9 cellular contexts compared by ENCODE assay signal in the genomic region with DNA sequence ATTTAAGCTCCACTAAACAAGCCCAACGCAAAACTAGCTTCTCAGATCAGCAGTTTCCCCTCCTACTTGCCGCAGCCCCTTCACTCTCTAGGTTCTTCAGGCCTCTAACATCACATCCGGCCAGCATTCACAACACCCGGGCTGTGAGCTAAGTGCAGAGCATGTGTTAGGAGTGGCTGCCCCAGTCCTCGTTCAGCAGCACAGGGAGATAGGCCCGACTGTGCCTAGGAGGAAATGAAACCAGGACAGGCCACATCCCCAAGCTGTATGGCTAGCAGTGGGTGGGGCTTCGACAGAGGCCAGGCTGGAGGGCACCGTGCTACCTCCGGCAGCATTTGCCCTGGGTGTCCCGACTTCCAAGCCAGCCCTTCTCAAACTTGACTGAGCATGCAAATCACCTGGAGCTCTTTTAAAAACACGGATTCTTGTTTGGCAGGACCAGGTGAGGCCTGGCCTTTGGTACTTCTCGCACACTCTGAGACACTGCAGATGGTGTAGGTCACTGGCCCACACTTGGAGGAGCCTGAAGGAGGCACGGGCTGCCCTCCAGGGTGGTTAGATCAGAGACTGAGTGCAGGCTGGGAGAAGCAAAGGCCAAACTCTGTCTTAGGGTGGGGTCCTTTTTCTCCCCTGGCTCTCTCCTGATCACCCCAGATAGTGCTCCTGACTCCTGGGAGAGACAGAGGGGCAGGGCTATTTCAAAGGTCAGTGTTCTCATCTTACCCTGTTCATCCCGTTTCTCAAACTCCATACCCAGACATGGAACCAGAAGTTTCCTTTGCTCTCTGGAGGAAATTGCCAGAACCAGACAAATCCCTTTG.
DNase-seq lines count a peak whose midpoint lies in the region; ATAC-seq, FAIRE-seq and TF ChIP-seq lines count a peak whose summit lies in the region.
"Had no signal": no experiment of that assay in that cellular context is flagged by ENCODE, and none has a peak within 500 bp of the region (broad histone marks: within the 10 kb centered on the region; RNA-seq: fewer than 3 reads in every experiment).

No MANE protein-coding gene starts in this region.

- WGBS in right cardiac atrium: 56% methylated on average over 14 of the region's 14 CpGs

- no peaks in the 10 kb centered on the region for H3K27me3 Mint-ChIP-seq in IgD-negative memory B cell
- H3K27me3 Mint-ChIP-seq in activated naive CD4-positive, alpha-beta T cell treated with anti-CD3 and anti-CD28 coated beads for 36 hours (ENCODE audit: low read depth): no peaks in the 10 kb centered on the region

- no peak for TF ChIP-seq POLR2A in GM12891 (IDR thresholded peaks at IDR 0.05; ENCODE audit: low read depth, low read length)

- H3K27ac ChIP-seq in right cardiac atrium (ENCODE audit: low read length): no peak overlapping the region

- ATAC-seq in GM21717 (IDR thresholded peaks at IDR 0.05; ENCODE audit: unreplicated experiment) (peak; percentile 97), right cardiac atrium (peak; percentile 82 to 90)
- no peak for ATAC-seq in stimulated activated naive CD8-positive, alpha-beta T cell treated with anti-CD3 and anti-CD28 coated beads, Interleukin-15, Interleukin-2, amounts not matched to agents 100 U/mL and 50 U/mL, for 24 hours

- peaks cover 6 to 13% (median 12%) of the 10 kb centered on the region in 3 donors for H3K4me1 Mint-ChIP-seq in IgD-negative memory B cell
- no peaks in the 10 kb centered on the region for H3K4me1 Mint-ChIP-seq in activated naive CD4-positive, alpha-beta T cell treated with anti-CD3 and anti-CD28 coated beads for 36 hours (ENCODE audit: low read depth)

- H3K4me3 ChIP-seq in right cardiac atrium (ENCODE audit: low read length): no peak overlapping the region

- H3K4me1 ChIP-seq in right cardiac atrium (ENCODE audit: control insufficient read depth, insufficient read depth, low read length): peaks cover 3% of the 10 kb centered on the region

- FAIRE-seq in GM12891 (lab: Jason Lieb, UNC): peak; percentile 97
- FAIRE-seq: TTC549 had no signal

- no peaks in the 10 kb centered on the region for H3K27me3 ChIP-seq in right cardiac atrium (ENCODE audit: control insufficient read depth, insufficient read depth)

- CTCF ChIA-PET in activated naive CD4-positive, alpha-beta T cell treated with anti-CD3 and anti-CD28 coated beads for 36 hours (lab: Charles Lee): no interaction called here

- DNase-seq in GM12891 (ENCODE audit: insufficient read length, low spot score) (peak; percentile 66), right cardiac atrium (peak; percentile 47 to 75 (median 72)), ureter (ENCODE audit: low spot score) (peak; percentile 63), Kasumi-1 (lab: John Stamatoyannopoulos, UW) (no peak)
- DNase-seq in stimulated activated naive CD8-positive, alpha-beta T cell treated with anti-CD3 and anti-CD28 coated beads, Interleukin-15, Interleukin-2, amounts not matched to agents 100 U/mL and 50 U/mL, for 24 hours: no peak
- no peak for DNase-seq in activated naive CD4-positive, alpha-beta T cell treated with anti-CD3 and anti-CD28 coated beads for 36 hours

- H3K27ac Mint-ChIP-seq in IgD-negative memory B cell: peak overlapping the region; percentile 24 to 53 (median 24)
- H3K27ac Mint-ChIP-seq in activated naive CD4-positive, alpha-beta T cell treated with anti-CD3 and anti-CD28 coated beads for 36 hours: no peak overlapping the region

- H3K4me3 Mint-ChIP-seq in IgD-negative memory B cell: peak overlapping the region in 3 of 4 donors; percentile 3 to 81 (median 69)
- H3K4me3 Mint-ChIP-seq in activated naive CD4-positive, alpha-beta T cell treated with anti-CD3 and anti-CD28 coated beads for 36 hours: no peak overlapping the region

- H3K9me3 Mint-ChIP-seq in IgD-negative memory B cell: peaks cover 0 to 4% (median 3%) of the 10 kb centered on the region in 3 donors
- H3K9me3 Mint-ChIP-seq in activated naive CD4-positive, alpha-beta T cell treated with anti-CD3 and anti-CD28 coated beads for 36 hours: no peaks in the 10 kb centered on the region

- H3K36me3 Mint-ChIP-seq in IgD-negative memory B cell: no peaks in the 10 kb centered on the region
- no peaks in the 10 kb centered on the region for H3K36me3 Mint-ChIP-seq in activated naive CD4-positive, alpha-beta T cell treated with anti-CD3 and anti-CD28 coated beads for 36 hours (ENCODE audit: low read depth)

- intact Hi-C loops in right cardiac atrium (cut with DNase I): no loop called here
- intact Hi-C loops in activated naive CD4-positive, alpha-beta T cell treated with anti-CD3 and anti-CD28 coated beads for 36 hours (cut with micrococcal nuclease): no loop called here

- H3K9me3 ChIP-seq in right cardiac atrium (ENCODE audit: control insufficient read depth, low read length): no peaks in the 10 kb centered on the region

TF ChIP-seq in GM12891, 5 proteins besides CTCF, POLR2A, EP300 and RAD21:
- no peak for TF ChIP-seq POU2F2 (IDR thresholded peaks at IDR 0.05; ENCODE audit: low read depth, low read length)
- peak; percentile 94 for TF ChIP-seq SPI1 (IDR thresholded peaks at IDR 0.05; ENCODE audit: low read depth, low read length)

Comparison
In these comparisons a context has a peak if more than half of its experiments do, and no peak if none do; other contexts are left out.
1. DNase-seq: peak in GM12891 (single experiment), right cardiac atrium (3 of 3) and ureter (single experiment); none in stimulated activated naive CD8-positive, alpha-beta T cell treated with anti-CD3 and anti-CD28 coated beads, Interleukin-15, Interleukin-2, amounts not matched to agents 100 U/mL and 50 U/mL, for 24 hours (single experiment), activated naive CD4-positive, alpha-beta T cell treated with anti-CD3 and anti-CD28 coated beads for 36 hours (single experiment) and Kasumi-1 (0 of 2).